ENCODE assay signal across 1 cellular context in the genomic region with DNA sequence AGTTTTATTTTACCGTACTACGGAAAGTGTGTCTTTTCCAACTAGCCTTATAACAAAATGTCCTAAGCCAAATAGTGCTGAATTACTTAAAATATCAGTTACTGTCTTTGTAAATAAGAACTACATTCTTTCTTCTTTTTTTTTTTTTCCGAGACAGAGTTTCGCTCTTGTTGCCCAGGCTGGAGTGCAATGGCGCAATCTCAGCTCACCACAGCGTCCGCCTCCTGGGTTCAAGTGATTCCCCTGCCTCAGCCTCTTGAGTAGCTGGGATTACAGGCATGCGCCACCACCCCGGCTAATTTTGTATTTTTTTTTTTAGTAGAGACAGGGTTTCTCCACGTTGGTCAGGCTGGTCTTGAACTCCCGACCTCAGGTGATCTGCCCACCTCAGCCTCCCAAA. TPM values are rescaled to one million over a fixed set of nuclear protein-coding genes. Genes with fewer than 3 reads are reported as not detected.
"Had no signal": no experiment of that assay in that cellular context is flagged by ENCODE, and none has a peak within 500 bp of the region (broad histone marks: within the 10 kb centered on the region; RNA-seq: fewer than 3 reads in every experiment).

No MANE protein-coding gene starts in this region.

RNA-seq across cellular contexts. Expression of gene MRC2, which starts 35.6 kb away (rescaled TPM):
- total RNA-seq: HepG2 had no signal
